ENCODE assay signal across 22 cellular contexts in genomic region chr2:44101246-44101645, GRCh38.
DNase-seq lines count a peak whose midpoint lies in the region; ATAC-seq, FAIRE-seq and TF ChIP-seq lines count a peak whose summit lies in the region.
"Had no signal": no experiment of that assay in that cellular context is flagged by ENCODE, and none has a peak within 500 bp of the region (broad histone marks: within the 10 kb centered on the region; RNA-seq: fewer than 3 reads in every experiment).

No MANE protein-coding gene starts in this region.

- CTCF ChIA-PET in activated CD8-positive, alpha-beta memory T cell treated with anti-CD3 and anti-CD28 coated beads, Interleukin-2, amount 10 ng/mL, durations not matched to agents 7 days and 5 days (lab: Charles Lee), result interaction anchor here (2.2 kb wide), 1 partner anchor 14 kb away, joined by 7 read pairs; no protein-coding TSS in a partner anchor

- no peaks in the 10 kb centered on the region for H3K36me3 ChIP-seq in astrocyte (ENCODE audit: insufficient read depth, low read length)
- no peaks in the 10 kb centered on the region for H3K36me3 ChIP-seq in neutrophil
- H3K36me3 ChIP-seq: BE2C, HAP-1 had no signal

- H3K4me3 Mint-ChIP-seq in activated CD8-positive, alpha-beta memory T cell treated with anti-CD3 and anti-CD28 coated beads, Interleukin-2, amount 10 ng/mL, durations not matched to agents 7 days and 5 days, result no peak overlapping the region
- no peak overlapping the region for H3K4me3 Mint-ChIP-seq in astrocyte (ENCODE audit: unreplicated experiment)
- no peak overlapping the region for H3K4me3 Mint-ChIP-seq in H9
- H3K4me3 Mint-ChIP-seq: CD8-positive, alpha-beta T cell had no signal

- H3K18ac ChIP-seq in H9 (ENCODE audit: insufficient read length, low read depth, low read length), result no peak overlapping the region

- H3K27ac ChIP-seq in astrocyte (ENCODE audit: low read depth, low read length), result no peak overlapping the region
- peak overlapping the region; percentile 62 for H3K27ac ChIP-seq in neutrophil
- H3K27ac ChIP-seq in H9 (ENCODE audit: insufficient read length, low read depth, low read length), result no peak overlapping the region
- H3K27ac ChIP-seq: RWPE1 had no signal

- H2AFZ ChIP-seq in astrocyte (ENCODE audit: low read depth, low read length) (peak overlapping the region; percentile 13), H9 (ENCODE audit: low read length) (no peak overlapping the region)

- no peak for FAIRE-seq in astrocyte (lab: Jason Lieb, UNC)
- FAIRE-seq: GM12878, GM19239 had no signal

- TF ChIP-seq CTCF in astrocyte (IDR thresholded peaks at IDR 0.05; ENCODE audit: insufficient read depth, low read depth, low read length), result no peak
- TF ChIP-seq CTCF in neutrophil (IDR thresholded peaks at IDR 0.05), result no peak
- TF ChIP-seq CTCF in H9 (conservative IDR thresholded peaks at IDR 0.05), result no peak

- H3K27me3 ChIP-seq in astrocyte (ENCODE audit: insufficient read depth, low read length), result no peaks in the 10 kb centered on the region
- no peaks in the 10 kb centered on the region for H3K27me3 ChIP-seq in neutrophil
- no peaks in the 10 kb centered on the region for H3K27me3 ChIP-seq in H9 (ENCODE audit: insufficient read depth, low read length)
- H3K27me3 ChIP-seq: BE2C had no signal

- no peaks in the 10 kb centered on the region for H3K9me3 Mint-ChIP-seq in activated CD8-positive, alpha-beta memory T cell treated with anti-CD3 and anti-CD28 coated beads, Interleukin-2, amount 10 ng/mL, durations not matched to agents 7 days and 5 days (ENCODE audit: low read depth)
- H3K9me3 Mint-ChIP-seq in astrocyte (ENCODE audit: unreplicated experiment), result peaks cover 3% of the 10 kb centered on the region
- no peaks in the 10 kb centered on the region for H3K9me3 Mint-ChIP-seq in H9
- H3K9me3 Mint-ChIP-seq: CD8-positive, alpha-beta T cell had no signal

- no peak overlapping the region for H3K4me3 ChIP-seq in astrocyte (ENCODE audit: insufficient read depth, low read depth, low read length)
- H3K4me3 ChIP-seq in neutrophil (ENCODE audit: low read depth in 1 of 2, low read length in 1 of 2), result no peak overlapping the region
- H3K4me3 ChIP-seq: GM12878, HAP-1 had no signal

- H2BK12ac ChIP-seq in H9 (ENCODE audit: insufficient read length, low read depth, low read length), result no peak overlapping the region

- H3K4me2 ChIP-seq in astrocyte (ENCODE audit: low read length) (no peak overlapping the region), H9 (ENCODE audit: insufficient read depth, insufficient read length, low read length) (no peak overlapping the region)

- H3K9me3 ChIP-seq in astrocyte (ENCODE audit: insufficient read depth, low read depth, low read length) (no peaks in the 10 kb centered on the region), neutrophil (no peaks in the 10 kb centered on the region), H9 (ENCODE audit: control insufficient read depth, low read depth, low read length) (no peaks in the 10 kb centered on the region)
- H3K9me3 ChIP-seq: BE2C, HAP-1 had no signal

- H4K8ac ChIP-seq in H9 (replicated peaks; ENCODE audit: insufficient read length, low read depth, low read length), result no peak overlapping the region

- H3K56ac ChIP-seq in H9 (ENCODE audit: insufficient read length, low read depth, low read length), result no peak overlapping the region

- H3K4ac ChIP-seq in H9 (ENCODE audit: low read depth, low read length), result no peak overlapping the region

- H3K9ac ChIP-seq in astrocyte (ENCODE audit: low read length) (no peak overlapping the region), H9 (ENCODE audit: extremely low read depth, insufficient read length, low read length) (no peak overlapping the region)

- peaks cover 2% of the 10 kb centered on the region for H3K36me3 Mint-ChIP-seq in activated CD8-positive, alpha-beta memory T cell treated with anti-CD3 and anti-CD28 coated beads, Interleukin-2, amount 10 ng/mL, durations not matched to agents 7 days and 5 days
- no peaks in the 10 kb centered on the region for H3K36me3 Mint-ChIP-seq in astrocyte (ENCODE audit: low read depth, unreplicated experiment)
- H3K36me3 Mint-ChIP-seq in H9 (ENCODE audit: insufficient read depth in 1 of 3, low read depth in 3 of 3), result no peaks in the 10 kb centered on the region
- H3K36me3 Mint-ChIP-seq: CD8-positive, alpha-beta T cell had no signal

- H2AK5ac ChIP-seq in H9 (ENCODE audit: insufficient read length, low read length), result no peak overlapping the region

- DNase-seq in activated CD8-positive, alpha-beta memory T cell treated with anti-CD3 and anti-CD28 coated beads, Interleukin-2, amount 10 ng/mL, durations not matched to agents 7 days and 5 days, result no peak
- no peak for DNase-seq in activated CD8-positive, alpha-beta memory T cell treated with anti-CD3 and anti-CD28 coated beads, Interleukin-2, amount 50 U/mL, for 4 hours
- no peak for DNase-seq in astrocyte (ENCODE audit: low read depth)
- DNase-seq in H9, result no peak
- no peak for DNase-seq in NCI-H187 treated with DMSO at 0.1 percent for 48 hours (lab: John Stamatoyannopoulos, UW)
- no peak for DNase-seq in left lobe of liver (ENCODE audit: low spot score)
- DNase-seq: 8988T; BE2C; Calu3; CD8-positive, alpha-beta T cell; NCI-H1105 treated with DMSO at 0.1 percent for 48 hours; NCI-H187; NCI-H345; NCI-H526; PC-3; SIG-M5 had no signal

- no peak overlapping the region for H2BK5ac ChIP-seq in H9 (ENCODE audit: insufficient read length, low read length)

- no peak overlapping the region for H2BK15ac ChIP-seq in H9 (ENCODE audit: low read depth, low read length)

- H3K27ac Mint-ChIP-seq in activated CD8-positive, alpha-beta memory T cell treated with anti-CD3 and anti-CD28 coated beads, Interleukin-2, amount 10 ng/mL, durations not matched to agents 7 days and 5 days, result peak overlapping the region; percentile 66
- H3K27ac Mint-ChIP-seq in astrocyte (ENCODE audit: unreplicated experiment), result no peak overlapping the region
- no peak overlapping the region for H3K27ac Mint-ChIP-seq in H9
- H3K27ac Mint-ChIP-seq: CD8-positive, alpha-beta T cell had no signal

- no peaks in the 10 kb centered on the region for H3K79me2 ChIP-seq in astrocyte (ENCODE audit: insufficient read depth, low read length)
- no peaks in the 10 kb centered on the region for H3K79me2 ChIP-seq in H9 (ENCODE audit: insufficient read depth, low read length)

- H4K20me1 ChIP-seq in astrocyte (ENCODE audit: insufficient read depth, low read length), result no peaks in the 10 kb centered on the region
- no peaks in the 10 kb centered on the region for H4K20me1 ChIP-seq in H9 (ENCODE audit: control insufficient read depth, insufficient read depth, insufficient read length)

- no peak overlapping the region for H4K5ac ChIP-seq in H9 (ENCODE audit: insufficient read length, low read depth, low read length)

- no CpG with 5 or more reads among the region's 1 CpG for WGBS in H9 (ENCODE audit: extremely low coverage, insufficient read length, low lambda C conversion rate)

- no peak overlapping the region for H4K91ac ChIP-seq in H9 (ENCODE audit: insufficient read length, low read depth, low read length)

- no peaks in the 10 kb centered on the region for H3K79me1 ChIP-seq in H9 (ENCODE audit: insufficient read depth, low read depth, low read length, poor library complexity, severe bottlenecking)

- no peak overlapping the region for H3K23ac ChIP-seq in H9 (ENCODE audit: insufficient read length, low read depth, low read length)

- H3K4me1 Mint-ChIP-seq in activated CD8-positive, alpha-beta memory T cell treated with anti-CD3 and anti-CD28 coated beads, Interleukin-2, amount 10 ng/mL, durations not matched to agents 7 days and 5 days, result peaks cover 52% of the 10 kb centered on the region
- H3K4me1 Mint-ChIP-seq in astrocyte (ENCODE audit: low read depth, unreplicated experiment), result peaks cover 16% of the 10 kb centered on the region
- H3K4me1 Mint-ChIP-seq in H9, result peaks cover 8 to 11% of the 10 kb centered on the region in 2 experiments

- no peak overlapping the region for H3T11ph ChIP-seq in H9 (ENCODE audit: low read length)

- no peak overlapping the region for H3K14ac ChIP-seq in H9 (ENCODE audit: insufficient read depth, low read length)

- no peak for ATAC-seq in activated CD8-positive, alpha-beta memory T cell treated with anti-CD3 and anti-CD28 coated beads, Interleukin-2, amount 10 ng/mL, durations not matched to agents 7 days and 5 days
- no peak for ATAC-seq in GM18870 (IDR thresholded peaks at IDR 0.05; ENCODE audit: unreplicated experiment)
- ATAC-seq in left lobe of liver, result no peak
- ATAC-seq: CD8-positive, alpha-beta T cell had no signal

- no peak overlapping the region for H2BK120ac ChIP-seq in H9 (ENCODE audit: low read depth, low read length, poor library complexity, severe bottlenecking)

- H3K4me1 ChIP-seq in astrocyte (ENCODE audit: insufficient read depth, low read length) (peaks cover 13% of the 10 kb centered on the region), neutrophil (ENCODE audit: control insufficient read depth in 1 of 2, insufficient read depth in 1 of 2, low read depth in 1 of 2, low read length in 1 of 2) (peaks cover 39 to 48% of the 10 kb centered on the region in 2 experiments), H9 (ENCODE audit: insufficient read depth, low read length) (peaks cover 3% of the 10 kb centered on the region)
- H3K4me1 ChIP-seq: BE2C had no signal

- no peaks in the 10 kb centered on the region for H3K27me3 Mint-ChIP-seq in activated CD8-positive, alpha-beta memory T cell treated with anti-CD3 and anti-CD28 coated beads, Interleukin-2, amount 10 ng/mL, durations not matched to agents 7 days and 5 days
- no peaks in the 10 kb centered on the region for H3K27me3 Mint-ChIP-seq in astrocyte (ENCODE audit: low read depth, unreplicated experiment)
- no peaks in the 10 kb centered on the region for H3K27me3 Mint-ChIP-seq in H9 (ENCODE audit: low read depth)

- H3K23me2 ChIP-seq in H9 (ENCODE audit: insufficient read length, low read depth, low read length, poor library complexity, severe bottlenecking), result no peaks in the 10 kb centered on the region

- no peak overlapping the region for H2BK20ac ChIP-seq in H9 (ENCODE audit: low read depth, low read length, poor library complexity, severe bottlenecking)
